ENCODE assay signal across 27 cellular contexts in genomic region chr15:68526784-68527183, GRCh38. TPM values are rescaled to one million over a fixed set of nuclear protein-coding genes. Genes with fewer than 3 reads are reported as not detected.
DNase-seq lines count a peak whose midpoint lies in the region; ATAC-seq, FAIRE-seq and TF ChIP-seq lines count a peak whose summit lies in the region.
"Had no signal": no experiment of that assay in that cellular context is flagged by ENCODE, and none has a peak within 500 bp of the region (broad histone marks: within the 10 kb centered on the region; RNA-seq: fewer than 3 reads in every experiment).

No MANE protein-coding gene starts in this region.

- H2BK12ac ChIP-seq in mesenchymal stem cell (ENCODE audit: low read length in 2 of 2), result no peak overlapping the region

- peak; percentile 67 for ATAC-seq in GM21529 (IDR thresholded peaks at IDR 0.05; ENCODE audit: unreplicated experiment)
- ATAC-seq: natural killer cell had no signal

- H4K8ac ChIP-seq in mesenchymal stem cell (ENCODE audit: low read length), result no peak overlapping the region

- no peak overlapping the region for H2BK120ac ChIP-seq in mesenchymal stem cell (ENCODE audit: low read depth, low read length)

- H3K4me1 ChIP-seq in mesenchymal stem cell (ENCODE audit: control insufficient read depth, insufficient read depth, low read depth, low read length) (no peaks in the 10 kb centered on the region), kidney (ENCODE audit: control insufficient read depth in 1 of 2, insufficient read depth in 1 of 2, low read depth in 1 of 2, low read length in 2 of 2) (no peaks in the 10 kb centered on the region)

- no peak overlapping the region for H3K23ac ChIP-seq in mesenchymal stem cell (ENCODE audit: low read length in 2 of 2)

- H3K9me3 ChIP-seq in mesenchymal stem cell (ENCODE audit: control insufficient read depth, low read length) (peaks cover 5% of the 10 kb centered on the region), kidney (ENCODE audit: control insufficient read depth in 1 of 2, low read length in 2 of 2) (no peaks in the 10 kb centered on the region)

- H3K4ac ChIP-seq in mesenchymal stem cell (ENCODE audit: low read depth in 1 of 2, low read length in 2 of 2), result no peak overlapping the region

- H2BK5ac ChIP-seq in mesenchymal stem cell (ENCODE audit: low read depth, low read length, poor library complexity, severe bottlenecking), result no peak overlapping the region

- H3K9ac ChIP-seq in mesenchymal stem cell (ENCODE audit: low read length) (no peak overlapping the region), kidney (ENCODE audit: low read length in 2 of 2) (no peak overlapping the region)

- FAIRE-seq in GM12892 (lab: Jason Lieb, UNC) (peak; percentile 69), kidney (lab: Jason Lieb, UNC) (no peak)

- H2AK5ac ChIP-seq in mesenchymal stem cell (ENCODE audit: low read length, severe bottlenecking), result peak overlapping the region; percentile 80

- no peak for TF ChIP-seq CTCF in kidney (IDR thresholded peaks at IDR 0.05; ENCODE audit: borderline replicate concordance, extremely low read depth, insufficient read depth)

- no peak for TF ChIP-seq POLR2A in GM12892 (IDR thresholded peaks at IDR 0.05; ENCODE audit: low read depth, low read length)

- H3K27me3 ChIP-seq in mesenchymal stem cell (ENCODE audit: control insufficient read depth in 1 of 2, insufficient read depth in 1 of 2, low read length in 2 of 2), result no peaks in the 10 kb centered on the region
- H3K27me3 ChIP-seq: dorsolateral prefrontal cortex, tibial artery had no signal

- no peak overlapping the region for H3K18ac ChIP-seq in mesenchymal stem cell (ENCODE audit: low read depth in 1 of 2, low read length in 2 of 2)

- no peaks in the 10 kb centered on the region for H3K79me1 ChIP-seq in mesenchymal stem cell (replicated peaks; ENCODE audit: low read length, poor library complexity, severe bottlenecking)

- no peak overlapping the region for H3K14ac ChIP-seq in mesenchymal stem cell (ENCODE audit: low read length in 2 of 2)

- intact Hi-C loops in kidney (cut with DNase I), result no loop called here

- DNase-seq in GM12892 (ENCODE audit: insufficient read length) (no peak), NOMO-1 (lab: John Stamatoyannopoulos, UW; ENCODE audit: unreplicated experiment in 2 of 2) (peak; percentile 35 to 37), mesenchymal stem cell (no peak), germinal center (ENCODE audit: low spot score) (no peak), kidney (no peak), KG1 (lab: John Stamatoyannopoulos, UW) (no peak)
- no peak for DNase-seq in effector CD4-positive, alpha-beta T cell
- DNase-seq: activated CD4-positive, alpha-beta T cell treated with anti-CD3 and anti-CD28 coated beads for 1 hour; activated CD8-positive, alpha-beta memory T cell treated with anti-CD3 and anti-CD28 coated beads, Interleukin-2, amount 50 U/mL, for 48 hours; activated gamma-delta T cell; amygdala; caudate nucleus; COR-L47; DND-41; dorsolateral prefrontal cortex; foreskin melanocyte; natural killer cell; NCI-H1105; NCI-H524; PC-9; posterior cingulate gyrus; SIG-M5; stimulated activated CD4-positive, alpha-beta T cell treated with anti-CD3 and anti-CD28 coated beads, Interleukin-1b, Interleukin-23, amount 100 ng/mL, for 48 hours; stimulated activated naive CD8-positive, alpha-beta T cell treated with anti-CD3 and anti-CD28 coated beads, Interleukin-15, Interleukin-2, amounts not matched to agents 100 U/mL and 50 U/mL, for 24 hours; T1000; tibial artery had no signal

- H2BK15ac ChIP-seq in mesenchymal stem cell (ENCODE audit: low read depth, poor library complexity, severe bottlenecking), result no peak overlapping the region

- H3K36me3 ChIP-seq in mesenchymal stem cell (ENCODE audit: control insufficient read depth in 1 of 2, insufficient read depth in 2 of 2, low read depth in 1 of 2, low read length in 2 of 2) (no peaks in the 10 kb centered on the region), kidney (ENCODE audit: control insufficient read depth in 1 of 2, insufficient read depth in 2 of 2, low read length in 2 of 2) (no peaks in the 10 kb centered on the region)
- H3K36me3 ChIP-seq: tibial artery had no signal

- WGBS in mesenchymal stem cell, result 95% methylated on average over 2 of the region's 2 CpGs

- H2AFZ ChIP-seq in mesenchymal stem cell (ENCODE audit: low read depth, low read length), result no peak overlapping the region
- H2AFZ ChIP-seq: PC-9 had no signal

- no peak overlapping the region for H3K4me2 ChIP-seq in mesenchymal stem cell (ENCODE audit: low read length, poor library complexity, severe bottlenecking)
- H3K4me2 ChIP-seq: PC-9 had no signal

- H3K27ac ChIP-seq in mesenchymal stem cell (ENCODE audit: low read length, poor library complexity, severe bottlenecking) (no peak overlapping the region), kidney (ENCODE audit: low read depth in 2 of 2, low read length in 2 of 2) (no peak overlapping the region)
- H3K27ac ChIP-seq: dorsolateral prefrontal cortex, PC-9 had no signal

- no peak overlapping the region for H3K4me3 ChIP-seq in mesenchymal stem cell (ENCODE audit: insufficient read depth in 1 of 2, low read depth in 1 of 2, low read length in 2 of 2)
- no peak overlapping the region for H3K4me3 ChIP-seq in kidney (ENCODE audit: low read length in 2 of 2)
- H3K4me3 ChIP-seq: dorsolateral prefrontal cortex, PC-9, tibial artery had no signal

- H4K91ac ChIP-seq in mesenchymal stem cell (ENCODE audit: low read length), result no peak overlapping the region

RNA-seq across cellular contexts. Expression of gene CORO2B, which starts 52.0 kb away (rescaled TPM):
- not detected for polyA plus RNA-seq in GM12892 (2012; ENCODE audit: missing spikeins)
- 6.0 TPM for polyA plus RNA-seq in mesenchymal stem cell (2013, experiment 1 of 2)
- polyA plus RNA-seq in mesenchymal stem cell (2013, experiment 2 of 2), result 6.3 TPM
- 7.9 TPM for total RNA-seq in kidney
- 9.0 TPM for polyA plus RNA-seq in kidney (ENCODE audit: insufficient read depth, low read depth, low replicate concordance)

Comparison
In these comparisons a context has a peak if more than half of its experiments do, and no peak if none do; other contexts are left out.
1. DNase-seq: peak in NOMO-1 (2 of 2); none in GM12892 (single experiment), mesenchymal stem cell (single experiment), germinal center (single experiment), effector CD4-positive, alpha-beta T cell (single experiment), kidney (single experiment) and KG1 (single experiment).